27 cellular contexts compared by ENCODE assay signal in genomic region chr5:81881595-81881994, GRCh38.
"Had no signal": no experiment of that assay in that cellular context is flagged by ENCODE, and none has a peak within 500 bp of the region (broad histone marks: within the 10 kb centered on the region; RNA-seq: fewer than 3 reads in every experiment).

No MANE protein-coding gene starts in this region.

- H3K27me3 ChIP-seq: neural progenitor cell, ovary, right lobe of liver, sigmoid colon, suprapubic skin, testis, tibial artery, transverse colon, upper lobe of right lung, uterus had no signal

- H3K9me3 ChIP-seq: ovary, psoas muscle, right lobe of liver, sigmoid colon, suprapubic skin, testis, tibial artery, transverse colon, upper lobe of right lung, uterus had no signal

- DNase-seq: natural killer cell; occipital lobe; ovary; posterior cingulate gyrus; psoas muscle; right cardiac atrium; right lobe of liver; sigmoid colon; small intestine; stimulated activated CD4-positive, alpha-beta T cell treated with anti-CD3 and anti-CD28 coated beads, Interleukin-15, amount 100 ng/mL, for 24 hours; stimulated activated CD4-positive, alpha-beta T cell treated with anti-CD3 and anti-CD28 coated beads, Interleukin-2, amount 100 ng/mL, for 24 hours; stimulated activated CD4-positive, alpha-beta T cell treated with anti-CD3 and anti-CD28 coated beads, Interleukin-2, amount 100 ng/mL, for 48 hours; stimulated activated CD4-positive, alpha-beta T cell treated with anti-CD3 and anti-CD28 coated beads, Interleukin-4, amount 100 ng/mL, for 4 hours; stimulated activated CD8-positive, alpha-beta memory T cell treated with anti-CD3 and anti-CD28 coated beads, Interleukin-4, amount 100 ng/mL, for 48 hours; stimulated activated naive CD4-positive, alpha-beta T cell; stimulated activated naive CD8-positive, alpha-beta T cell treated with anti-CD3 and anti-CD28 coated beads, Interleukin-15, amount 100 ng/mL, for 72 hours; stimulated activated naive CD8-positive, alpha-beta T cell treated with anti-CD3 and anti-CD28 coated beads, Interleukin-15, Interleukin-2, amounts not matched to agents 100 U/mL and 50 U/mL, for 24 hours; substantia nigra; testis; tibial artery; transverse colon; upper lobe of right lung; uterus had no signal

- H3K4me3 ChIP-seq: neural progenitor cell, ovary, psoas muscle, right lobe of liver, sigmoid colon, suprapubic skin, testis, tibial artery, transverse colon, upper lobe of right lung, uterus had no signal

- H3K4me1 ChIP-seq: parathyroid adenoma, psoas muscle, right lobe of liver, sigmoid colon, suprapubic skin, testis, tibial artery, transverse colon, upper lobe of right lung, uterus had no signal

- H3K36me3 ChIP-seq: neural progenitor cell, ovary, right lobe of liver, sigmoid colon, suprapubic skin, tibial artery, transverse colon, upper lobe of right lung, uterus had no signal

- ATAC-seq: natural killer cell; psoas muscle; right cardiac atrium; right lobe of liver; stimulated activated memory B cell treated with anti-CD40 and anti-IgM and Interleukin-4, amounts not matched to agents 10 μg/mL and 1 μg/mL and 100 μg/mL, for 72 hours; stimulated activated naive CD8-positive, alpha-beta T cell treated with anti-CD3 and anti-CD28 coated beads, Interleukin-15, amount 100 ng/mL, for 72 hours; stimulated activated naive CD8-positive, alpha-beta T cell treated with anti-CD3 and anti-CD28 coated beads, Interleukin-15, Interleukin-2, amounts not matched to agents 100 U/mL and 50 U/mL, for 24 hours; upper lobe of right lung had no signal
